19 cellular contexts compared by ENCODE assay signal in genomic region chr6:14222956-14223355, GRCh38.
A peak's percentile ranks its signal among the peaks of the same experiment; 100 is the strongest.
DNase-seq lines count a peak whose midpoint lies in the region; TF ChIP-seq lines count a peak whose summit lies in the region.
"Had no signal": no experiment of that assay in that cellular context is flagged by ENCODE, and none has a peak within 500 bp of the region (broad histone marks: within the 10 kb centered on the region; RNA-seq: fewer than 3 reads in every experiment).

No MANE protein-coding gene starts in this region.

- peaks cover 19% of the 10 kb centered on the region for H3K4me1 Mint-ChIP-seq in neural progenitor cell

- no peak for TF ChIP-seq CTCF in neural progenitor cell (IDR thresholded peaks at IDR 0.05)

- peaks cover 10% of the 10 kb centered on the region for H3K27me3 Mint-ChIP-seq in neural progenitor cell (ENCODE audit: insufficient read depth, low read depth)
- H3K27me3 Mint-ChIP-seq: B cell; CD4-positive, CD25-positive, alpha-beta regulatory T cell had no signal

- H3K27me3 ChIP-seq in neural progenitor cell: no peaks in the 10 kb centered on the region
- H3K27me3 ChIP-seq: BLaER1 had no signal

- H3K79me2 ChIP-seq in neural progenitor cell (ENCODE audit: low read depth): no peaks in the 10 kb centered on the region

- peaks cover 6% of the 10 kb centered on the region for H3K4me1 ChIP-seq in neural progenitor cell
- H3K4me1 ChIP-seq: HAP-1 had no signal

- H3K9ac ChIP-seq in neural progenitor cell: no peak overlapping the region
- H3K9ac ChIP-seq: BLaER1 had no signal

- peak overlapping the region; percentile 53 for H3K4me3 Mint-ChIP-seq in neural progenitor cell
- H3K4me3 Mint-ChIP-seq: B cell; CD4-positive, CD25-positive, alpha-beta regulatory T cell; CD8-positive, alpha-beta T cell; HFFc6 had no signal

- no peak overlapping the region for H3K4me2 ChIP-seq in neural progenitor cell
- H3K4me2 ChIP-seq: A549, BLaER1 had no signal

- no peak overlapping the region for H3K27ac Mint-ChIP-seq in neural progenitor cell
- H3K27ac Mint-ChIP-seq: B cell; CD4-positive, CD25-positive, alpha-beta regulatory T cell; CD8-positive, alpha-beta T cell; HFFc6 had no signal

- no peaks in the 10 kb centered on the region for H3K36me3 Mint-ChIP-seq in neural progenitor cell
- H3K36me3 Mint-ChIP-seq: CD4-positive, CD25-positive, alpha-beta regulatory T cell; CD8-positive, alpha-beta T cell had no signal

- peak; percentile 53 to 74 for DNase-seq in cerebellar nuclear complex (lab: John Stamatoyannopoulos, UW)
- peak; percentile 49 for DNase-seq in neural progenitor cell (ENCODE audit: low spot score)
- DNase-seq in effector CD4-positive, alpha-beta T cell: no peak
- DNase-seq in DMS79 (lab: John Stamatoyannopoulos, UW): no peak
- no peak for DNase-seq in Ammon's horn (ENCODE audit: low spot score)
- DNase-seq: 8988T; ACHN; CD4-positive, CD25-positive, alpha-beta regulatory T cell; CD8-positive, alpha-beta T cell; DMS 273 treated with DMSO at 0.1 percent for 48 hours; DMS79 treated with DMSO at 0.1 percent for 48 hours; GOT3; HFFc6 had no signal

- H3K36me3 ChIP-seq in KOPT-K1 (ENCODE audit: insufficient read depth, low read length) (no peaks in the 10 kb centered on the region), neural progenitor cell (no peaks in the 10 kb centered on the region)
- H3K36me3 ChIP-seq: BLaER1, HAP-1 had no signal

- peaks cover 11% of the 10 kb centered on the region for H3K9me3 Mint-ChIP-seq in neural progenitor cell
- H3K9me3 Mint-ChIP-seq: HFFc6 had no signal

- no peaks in the 10 kb centered on the region for H3F3A ChIP-seq in neural progenitor cell (ENCODE audit: low read depth)

- H3K9me3 ChIP-seq in KOPT-K1 (ENCODE audit: insufficient read depth, low read length, poor library complexity, severe bottlenecking) (peaks cover 7% of the 10 kb centered on the region), neural progenitor cell (ENCODE audit: low read depth) (peaks cover 7% of the 10 kb centered on the region)
- H3K9me3 ChIP-seq: A549, BLaER1, HAP-1 had no signal

- H4K20me1 ChIP-seq in neural progenitor cell (ENCODE audit: low read depth): no peaks in the 10 kb centered on the region
- H4K20me1 ChIP-seq: BLaER1 had no signal

- no peak overlapping the region for H3K4me3 ChIP-seq in neural progenitor cell
- H3K4me3 ChIP-seq: A549, BLaER1, HAP-1 had no signal

- no peak overlapping the region for H2AFZ ChIP-seq in neural progenitor cell (replicated peaks)

- H3K27ac ChIP-seq in KOPT-K1 (ENCODE audit: low read depth, low read length, poor library complexity, severe bottlenecking) (peak overlapping the region; percentile 4), neural progenitor cell (no peak overlapping the region)
- H3K27ac ChIP-seq: A549, BLaER1, C4-2B had no signal

Comparison
In these comparisons a context has a peak if more than half of its experiments do, and no peak if none do; other contexts are left out.
1. DNase-seq: peak in cerebellar nuclear complex (2 of 2) and neural progenitor cell (single experiment); none in effector CD4-positive, alpha-beta T cell (single experiment), DMS79 (single experiment) and Ammon's horn (single experiment).